ENCODE assay signal across 11 cellular contexts in the genomic region with DNA sequence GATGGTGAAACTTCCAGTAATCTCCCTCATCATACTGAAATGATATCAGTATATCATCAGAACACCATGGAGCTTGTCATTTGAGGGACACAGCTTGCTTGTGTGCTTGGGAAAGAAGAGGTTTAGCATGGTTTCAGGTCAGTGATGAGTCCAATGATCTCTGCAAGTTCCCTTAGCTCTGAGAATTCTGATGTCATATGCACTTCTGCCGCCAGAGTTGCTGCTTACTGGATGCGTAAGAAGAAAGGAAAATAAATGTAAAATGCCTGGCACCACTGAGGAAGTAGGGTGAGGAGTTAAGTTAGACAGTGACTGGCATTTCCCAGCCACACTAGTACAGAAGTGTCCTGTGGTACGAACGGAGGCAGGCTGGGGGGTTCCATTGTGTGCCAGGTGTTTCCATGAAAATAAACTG. TPM values are rescaled to one million over a fixed set of nuclear protein-coding genes. Genes with fewer than 3 reads are reported as not detected.
DNase-seq lines count a peak whose midpoint lies in the region; ATAC-seq and TF ChIP-seq lines count a peak whose summit lies in the region.
"Had no signal": no experiment of that assay in that cellular context is flagged by ENCODE, and none has a peak within 500 bp of the region (broad histone marks: within the 10 kb centered on the region; RNA-seq: fewer than 3 reads in every experiment).

No MANE protein-coding gene starts in this region.

- POLR2A ChIA-PET in CD8-positive, alpha-beta T cell (lab: Charles Lee): interaction anchor here (0.9 to 5.3 kb wide), 8 partner anchors 10 to 109 kb away, joined by 3 to 38 read pairs (median 4); a partner anchor contains a TSS

- intact Hi-C loops in CD8-positive, alpha-beta T cell (cut with DNase I, micrococcal nuclease): loop anchor here in 1 of 2 experiments (1.0 to 5.0 kb wide), 3 partner anchors 7 to 353 kb away; a partner anchor contains a TSS
- intact Hi-C loops in gastrocnemius medialis (cut with DNase I; ENCODE audit: low total_unique reads): no loop called here

- TF ChIP-seq CTCF in CD8-positive, alpha-beta T cell (IDR thresholded peaks at IDR 0.05): no peak
- TF ChIP-seq CTCF in gastrocnemius medialis (IDR thresholded peaks at IDR 0.05 in 4 of 5, conservative IDR thresholded peaks at IDR 0.05 in 1 of 5): no peak
- TF ChIP-seq CTCF in osteocyte (IDR thresholded peaks at IDR 0.05): no peak

- no peaks in the 10 kb centered on the region for H3K27me3 Mint-ChIP-seq in CD8-positive, alpha-beta T cell (ENCODE audit: low read depth)
- no peaks in the 10 kb centered on the region for H3K27me3 Mint-ChIP-seq in effector memory CD8-positive, alpha-beta T cell
- no peaks in the 10 kb centered on the region for H3K27me3 Mint-ChIP-seq in osteocyte (ENCODE audit: unreplicated experiment)

- H3K4me1 ChIP-seq in CD8-positive, alpha-beta T cell (ENCODE audit: insufficient read depth, low read length): peaks cover 96% of the 10 kb centered on the region
- peaks cover 19 to 44% of the 10 kb centered on the region in 2 donors for H3K4me1 ChIP-seq in gastrocnemius medialis

- peaks cover 34% of the 10 kb centered on the region for H3K36me3 Mint-ChIP-seq in CD8-positive, alpha-beta T cell
- peaks cover 67% of the 10 kb centered on the region for H3K36me3 Mint-ChIP-seq in effector memory CD8-positive, alpha-beta T cell (ENCODE audit: insufficient read depth)
- no peaks in the 10 kb centered on the region for H3K36me3 Mint-ChIP-seq in osteocyte (ENCODE audit: unreplicated experiment)

- H3K4me1 Mint-ChIP-seq in CD8-positive, alpha-beta T cell (ENCODE audit: low read depth): peaks cover 95% of the 10 kb centered on the region
- H3K4me1 Mint-ChIP-seq in effector memory CD8-positive, alpha-beta T cell (ENCODE audit: low read depth in 2 of 2): peaks cover 89 to 93% of the 10 kb centered on the region in 2 donors
- H3K4me1 Mint-ChIP-seq in osteocyte (ENCODE audit: unreplicated experiment): no peaks in the 10 kb centered on the region

- H3K36me3 ChIP-seq in CD8-positive, alpha-beta T cell (ENCODE audit: insufficient read depth, low read length): no peaks in the 10 kb centered on the region
- H3K36me3 ChIP-seq in gastrocnemius medialis: no peaks in the 10 kb centered on the region
- H3K36me3 ChIP-seq: WERI-Rb-1 had no signal

- peak overlapping the region; percentile 99 for H3K27ac Mint-ChIP-seq in CD8-positive, alpha-beta T cell
- H3K27ac Mint-ChIP-seq in effector memory CD8-positive, alpha-beta T cell: peak overlapping the region; percentile 94 to 95
- no peak overlapping the region for H3K27ac Mint-ChIP-seq in osteocyte (ENCODE audit: unreplicated experiment)

- TF ChIP-seq POLR2A in gastrocnemius medialis (IDR thresholded peaks at IDR 0.05): no peak

- H3K27me3 ChIP-seq in CD8-positive, alpha-beta T cell (ENCODE audit: insufficient read depth, low read length): no peaks in the 10 kb centered on the region
- H3K27me3 ChIP-seq in gastrocnemius medialis: no peaks in the 10 kb centered on the region

- CTCF ChIA-PET in CD8-positive, alpha-beta T cell (lab: Charles Lee): interaction anchor here (0.8 to 1.7 kb wide), 10 partner anchors 11 to 63 kb away, joined by 3 to 5 read pairs (median 3); a partner anchor contains a TSS

- H3K4me3 Mint-ChIP-seq in CD8-positive, alpha-beta T cell: peak overlapping the region; percentile 83
- H3K4me3 Mint-ChIP-seq in effector memory CD8-positive, alpha-beta T cell: peak overlapping the region; percentile 75 to 80
- H3K4me3 Mint-ChIP-seq in osteocyte (ENCODE audit: unreplicated experiment): no peak overlapping the region

- peak overlapping the region; percentile 39 for H3K27ac ChIP-seq in CD8-positive, alpha-beta T cell (ENCODE audit: low read depth, low read length)
- peak overlapping the region; percentile 55 to 70 (median 60) for H3K27ac ChIP-seq in gastrocnemius medialis
- H3K27ac ChIP-seq: WERI-Rb-1 had no signal

- in situ Hi-C loops in gastrocnemius medialis (cut with MboI; ENCODE audit: low sequenced_read_pairs in 4 of 4): no loop called here

- DNase-seq in CD8-positive, alpha-beta T cell: peak in 2 of 7 experiments; percentile 47 to 49
- DNase-seq in activated CD4-positive, alpha-beta T cell treated with anti-CD3 and anti-CD28 coated beads for 48 hours: peak; percentile 64
- no peak for DNase-seq in effector memory CD8-positive, alpha-beta T cell
- DNase-seq in gastrocnemius medialis: no peak
- no peak for DNase-seq in NCI-H82 treated with DMSO at 0.1 percent for 48 hours (lab: John Stamatoyannopoulos, UW; ENCODE audit: unreplicated experiment)
- DNase-seq in osteocyte (ENCODE audit: extremely low spot score, unreplicated experiment): no peak
- no peak for DNase-seq in NCI-H446 (lab: John Stamatoyannopoulos, UW)
- DNase-seq: cerebellar nuclear complex, Karpas-422, WERI-Rb-1 had no signal

- no peaks in the 10 kb centered on the region for H3K9me3 ChIP-seq in CD8-positive, alpha-beta T cell (ENCODE audit: low read length)
- H3K9me3 ChIP-seq in gastrocnemius medialis: no peaks in the 10 kb centered on the region

- peak overlapping the region; percentile 27 for H3K4me3 ChIP-seq in CD8-positive, alpha-beta T cell (ENCODE audit: low read depth, low read length)
- no peak overlapping the region for H3K4me3 ChIP-seq in gastrocnemius medialis

- peak; percentile 9 for ATAC-seq in CD8-positive, alpha-beta T cell
- no peak for ATAC-seq in effector memory CD8-positive, alpha-beta T cell (replicated peaks)
- ATAC-seq in gastrocnemius medialis (no peak), HG03571 (IDR thresholded peaks at IDR 0.05; ENCODE audit: unreplicated experiment) (no peak)

- no peaks in the 10 kb centered on the region for H3K9me3 Mint-ChIP-seq in CD8-positive, alpha-beta T cell
- H3K9me3 Mint-ChIP-seq in effector memory CD8-positive, alpha-beta T cell: no peaks in the 10 kb centered on the region
- no peaks in the 10 kb centered on the region for H3K9me3 Mint-ChIP-seq in osteocyte (ENCODE audit: unreplicated experiment)

RNA-seq across cellular contexts. Expression of a gene that starts 22.6 kb away (rescaled TPM):
- total RNA-seq in CD8-positive, alpha-beta T cell: 100 to 1,000 TPM; 429 to 433 TPM
- 10 to 100 TPM; 11.3 to 32.4 (median 16.6) TPM for total RNA-seq in gastrocnemius medialis
- 10.6 and 11.1 TPM in 2 replicates for total RNA-seq in osteocyte

Comparison
In these comparisons a context has a peak if more than half of its experiments do, and no peak if none do; other contexts are left out.
1. RNA of a gene that starts 22.6 kb away (total RNA-seq): 429 to 433 TPM in CD8-positive, alpha-beta T cell; 11.3 to 32.4 TPM in gastrocnemius medialis and 10.6 to 11.1 TPM in osteocyte; every median in the first group is over 10 times any median in the second.